ENCODE assay signal across 8 cellular contexts in genomic region chr6:31620586-31621319, GRCh38. TPM values are rescaled to one million over a fixed set of nuclear protein-coding genes. Genes with fewer than 3 reads are reported as not detected.
DNase-seq lines count a peak whose midpoint lies in the region; ATAC-seq and TF ChIP-seq lines count a peak whose summit lies in the region.

TSS of gene PRRC2A (plus strand) at chr6:31620715. CDS start at chr6:31622790, 2,075 bp downstream.

- WGBS in esophagus squamous epithelium, 2 donors: 1 to 6% methylated on average over 15 to 25 of the region's 67 CpGs
- WGBS in suprapubic skin: 0% methylated on average over 32 of the region's 67 CpGs

- TF ChIP-seq CTCF in esophagus squamous epithelium (IDR thresholded peaks at IDR 0.05) (no peak), suprapubic skin (IDR thresholded peaks at IDR 0.05) (no peak)

- H3K27ac ChIP-seq in CD4-positive, CD25-positive, alpha-beta regulatory T cell (ENCODE audit: insufficient read depth, low read length, poor library complexity, severe bottlenecking): peak within 1 kb of the TSS; percentile 98
- H3K27ac ChIP-seq in esophagus squamous epithelium (peak within 1 kb of the TSS; percentile 97 to 99 (median 98)), suprapubic skin (peak within 1 kb of the TSS; percentile 96)

- H3K9me3 Mint-ChIP-seq in CD4-positive, CD25-positive, alpha-beta regulatory T cell: no peaks in the 10 kb centered on the region
- H3K9me3 Mint-ChIP-seq in natural killer cell treated with Interleukin-12 subunit alpha and Interleukin-12 subunit beta and Interleukin-15 and Interleukin-18, amount 100 ng/mL, for 72 hours: no peaks in the 10 kb centered on the region

- no peaks in the 10 kb centered on the region for H3K9me3 ChIP-seq in CD4-positive, CD25-positive, alpha-beta regulatory T cell (ENCODE audit: control insufficient read depth in 2 of 2, low read length in 2 of 2)
- H3K9me3 ChIP-seq in esophagus squamous epithelium (no peaks in the 10 kb centered on the region), suprapubic skin (no peaks in the 10 kb centered on the region)

- peaks cover 29% of the 10 kb centered on the region for H3K36me3 ChIP-seq in CD4-positive, CD25-positive, alpha-beta regulatory T cell (ENCODE audit: control insufficient read depth, insufficient read depth, low read length)
- peaks cover 20 to 26% (median 24%) of the 10 kb centered on the region in 3 donors for H3K36me3 ChIP-seq in esophagus squamous epithelium
- peaks cover 25% of the 10 kb centered on the region for H3K36me3 ChIP-seq in suprapubic skin

- no peaks in the 10 kb centered on the region for H3K27me3 ChIP-seq in CD4-positive, CD25-positive, alpha-beta regulatory T cell (ENCODE audit: control insufficient read depth, insufficient read depth, low read length)
- H3K27me3 ChIP-seq in esophagus squamous epithelium (no peaks in the 10 kb centered on the region), suprapubic skin (no peaks in the 10 kb centered on the region)

- peak in 1 of 2 donors; percentile 26 for ATAC-seq in CD4-positive, CD25-positive, alpha-beta regulatory T cell (ENCODE audit: low read depth in 2 of 2)
- peak; percentile 57 for ATAC-seq in HG03432 (IDR thresholded peaks at IDR 0.05; ENCODE audit: unreplicated experiment)
- ATAC-seq in natural killer cell treated with Interleukin-12 subunit alpha and Interleukin-12 subunit beta and Interleukin-15 and Interleukin-18, amount 100 ng/mL, for 72 hours: peak; percentile 48 to 54

- peaks cover 16% of the 10 kb centered on the region for H3K36me3 Mint-ChIP-seq in CD4-positive, CD25-positive, alpha-beta regulatory T cell
- peaks cover 16% of the 10 kb centered on the region for H3K36me3 Mint-ChIP-seq in natural killer cell treated with Interleukin-12 subunit alpha and Interleukin-12 subunit beta and Interleukin-15 and Interleukin-18, amount 100 ng/mL, for 72 hours

- H3K4me3 Mint-ChIP-seq in CD4-positive, CD25-positive, alpha-beta regulatory T cell: peak within 1 kb of the TSS; percentile 85 to 99 (median 96)
- peak within 1 kb of the TSS; percentile 92 for H3K4me3 Mint-ChIP-seq in natural killer cell treated with Interleukin-12 subunit alpha and Interleukin-12 subunit beta and Interleukin-15 and Interleukin-18, amount 100 ng/mL, for 72 hours

- peak within 1 kb of the TSS; percentile 96 to 98 (median 97) for H3K27ac Mint-ChIP-seq in CD4-positive, CD25-positive, alpha-beta regulatory T cell
- H3K27ac Mint-ChIP-seq in natural killer cell treated with Interleukin-12 subunit alpha and Interleukin-12 subunit beta and Interleukin-15 and Interleukin-18, amount 100 ng/mL, for 72 hours: peak within 1 kb of the TSS; percentile 91 to 94

- H3K27me3 Mint-ChIP-seq in CD4-positive, CD25-positive, alpha-beta regulatory T cell: no peaks in the 10 kb centered on the region
- no peaks in the 10 kb centered on the region for H3K27me3 Mint-ChIP-seq in natural killer cell treated with Interleukin-12 subunit alpha and Interleukin-12 subunit beta and Interleukin-15 and Interleukin-18, amount 100 ng/mL, for 72 hours

- TF ChIP-seq POLR2A in esophagus squamous epithelium (IDR thresholded peaks at IDR 0.05) (peak in 3 of 4 donors; percentile 52 to 77 (median 75)), suprapubic skin (IDR thresholded peaks at IDR 0.05) (peak in 1 of 2 donors; percentile 73)

- no peak for DNase-seq in CD4-positive, CD25-positive, alpha-beta regulatory T cell
- DNase-seq in GM19240 (ENCODE audit: insufficient read length, low spot score) (peak; percentile 50), NCI-H748 (lab: John Stamatoyannopoulos, UW; ENCODE audit: unreplicated experiment) (peak; percentile 91), esophagus squamous epithelium (lab: John Stamatoyannopoulos, UW) (no peak), suprapubic skin (ENCODE audit: low spot score in 2 of 2) (peak; percentile 91 to 98)
- peak; percentile 45 for DNase-seq in activated CD8-positive, alpha-beta memory T cell treated with anti-CD3 and anti-CD28 coated beads, Interleukin-2, amount 50 U/mL, for 24 hours (ENCODE audit: extremely low read depth)
- DNase-seq in natural killer cell treated with Interleukin-12 subunit alpha and Interleukin-12 subunit beta and Interleukin-15 and Interleukin-18, amount 100 ng/mL, for 72 hours (ENCODE audit: low spot score): no peak

- TF ChIP-seq EP300 in suprapubic skin (IDR thresholded peaks at IDR 0.05): no peak

- H3K4me1 Mint-ChIP-seq in CD4-positive, CD25-positive, alpha-beta regulatory T cell: peaks cover 11 to 49% (median 25%) of the 10 kb centered on the region in 4 donors
- H3K4me1 Mint-ChIP-seq in natural killer cell treated with Interleukin-12 subunit alpha and Interleukin-12 subunit beta and Interleukin-15 and Interleukin-18, amount 100 ng/mL, for 72 hours (ENCODE audit: low read depth in 2 of 2): peaks cover 24 to 29% of the 10 kb centered on the region in 2 donors

- H3K4me1 ChIP-seq in CD4-positive, CD25-positive, alpha-beta regulatory T cell (ENCODE audit: control insufficient read depth, insufficient read depth, low read length, poor library complexity, severe bottlenecking): peaks cover 22% of the 10 kb centered on the region
- H3K4me1 ChIP-seq in esophagus squamous epithelium (peaks cover 11 to 35% (median 14%) of the 10 kb centered on the region in 3 donors), suprapubic skin (peaks cover 24% of the 10 kb centered on the region)

- H3K4me3 ChIP-seq in CD4-positive, CD25-positive, alpha-beta regulatory T cell (ENCODE audit: low read depth, low read length): peak within 1 kb of the TSS; percentile 84
- H3K4me3 ChIP-seq in esophagus squamous epithelium: peak within 1 kb of the TSS; percentile 80 to 98 (median 86)
- H3K4me3 ChIP-seq in suprapubic skin: peak within 1 kb of the TSS; percentile 65

- intact Hi-C loops in esophagus squamous epithelium (cut with DNase I): no loop called here

RNA-seq across cellular contexts. Expression of gene PRRC2A, which starts in this region (rescaled TPM):
- total RNA-seq in CD4-positive, CD25-positive, alpha-beta regulatory T cell: 214 TPM
- 1 to 10 TPM; 2.8 to 5.0 (median 3.2) TPM for polyA plus RNA-seq in CD4-positive, CD25-positive, alpha-beta regulatory T cell
- total RNA-seq in esophagus squamous epithelium: 10 to 100 TPM; 42.8 to 84.9 (median 67.7) TPM
- 100 to 1,000 TPM; 224 to 345 TPM for total RNA-seq in natural killer cell treated with Interleukin-12 subunit alpha and Interleukin-12 subunit beta and Interleukin-15 and Interleukin-18, amount 100 ng/mL, for 72 hours
- total RNA-seq in suprapubic skin: 100 to 1,000 TPM; 100 to 163 (median 113) TPM

Comparison
In these comparisons a context has a peak if more than half of its experiments do, and no peak if none do; other contexts are left out.
1. DNase-seq: peak in GM19240 (single experiment), NCI-H748 (single experiment), activated CD8-positive, alpha-beta memory T cell treated with anti-CD3 and anti-CD28 coated beads, Interleukin-2, amount 50 U/mL, for 24 hours (single experiment) and suprapubic skin (2 of 2); none in CD4-positive, CD25-positive, alpha-beta regulatory T cell (0 of 3), esophagus squamous epithelium (single experiment) and natural killer cell treated with Interleukin-12 subunit alpha and Interleukin-12 subunit beta and Interleukin-15 and Interleukin-18, amount 100 ng/mL, for 72 hours (single experiment).
2. Peak in every context shown above with its lines, with median percentiles within 50 percentile points of each other: H3K27ac ChIP-seq and H3K4me3 ChIP-seq.